ENCODE assay signal across 8 cellular contexts in the genomic region with DNA sequence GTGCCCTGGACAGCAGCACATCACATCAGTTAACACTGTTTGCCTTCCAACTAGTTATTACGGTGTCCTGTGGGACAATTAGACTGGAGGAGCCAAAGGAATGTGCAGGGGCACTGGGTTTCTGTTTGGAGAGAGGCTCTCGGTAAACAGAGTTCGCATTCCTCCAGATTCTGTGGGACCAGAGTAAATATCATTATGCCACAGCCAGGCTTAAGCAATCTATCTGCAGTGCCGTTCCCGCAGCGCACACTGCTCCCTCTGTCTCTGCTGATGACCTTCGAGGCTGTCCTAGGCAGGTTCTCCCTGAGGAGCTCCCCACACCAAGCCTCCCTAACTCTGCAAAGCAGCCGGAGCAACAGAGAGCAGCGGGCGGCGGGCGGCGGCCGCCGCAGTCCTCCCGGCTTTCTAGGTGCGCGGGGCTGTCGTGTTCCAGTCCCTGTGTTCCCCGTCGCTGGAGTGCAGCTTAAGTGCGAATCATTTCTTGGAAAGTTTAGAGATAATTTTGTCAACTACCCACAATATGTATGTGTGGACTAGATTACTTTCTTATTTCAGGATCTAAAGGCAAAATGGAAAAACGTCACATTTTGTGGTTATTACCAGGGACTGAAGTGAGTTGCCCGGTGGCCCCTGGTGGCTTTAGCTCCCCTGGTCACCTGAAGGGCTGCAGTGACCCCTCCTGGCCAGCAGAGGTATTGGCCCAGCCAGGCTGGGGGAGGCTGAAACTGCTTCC. TPM values are rescaled to one million over a fixed set of nuclear protein-coding genes. Genes with fewer than 3 reads are reported as not detected.
A peak's percentile ranks its signal among the peaks of the same experiment; 100 is the strongest.
DNase-seq lines count a peak whose midpoint lies in the region; ATAC-seq, FAIRE-seq and TF ChIP-seq lines count a peak whose summit lies in the region.

No MANE protein-coding gene starts in this region.

- H3K4me3 ChIP-seq in foreskin fibroblast (ENCODE audit: low read depth in 1 of 2, low read length in 2 of 2) = no peak overlapping the region

- ATAC-seq in HG02610 (IDR thresholded peaks at IDR 0.05; ENCODE audit: unreplicated experiment) = no peak

- DNase-seq in Caki2 (ENCODE audit: low read depth) (peak; percentile 62), HTR-8/SVneo (ENCODE audit: insufficient read length, low spot score) (peak; percentile 95), SHP77 (lab: John Stamatoyannopoulos, UW) (peak; percentile 64 to 79), foreskin fibroblast (peak; percentile 53 to 85), nucleus accumbens (lab: John Stamatoyannopoulos, UW) (peak in 49 of 56 donors; percentile 4 to 82 (median 42)), superior temporal gyrus (ENCODE audit: extremely low spot score) (peak; percentile 85)
- peak; percentile 65 for DNase-seq in activated T-helper 9 cell treated with anti-CD3 and anti-CD28 coated beads, Interleukin-2, amount 50 U/mL, for 16 hours (ENCODE audit: low read depth)

- FAIRE-seq in HTR-8/SVneo (lab: Jason Lieb, UNC) = no peak

- in situ Hi-C loops in Caki2 (cut with HindIII; ENCODE audit: low pct_unique_long_range_greater_than_20kb, low sequenced_read_pairs) = no loop called here

- TF ChIP-seq CTCF in foreskin fibroblast (IDR thresholded peaks at IDR 0.05; ENCODE audit: low read depth, low read length) = peak; percentile 99

RNA-seq across cellular contexts. Expression of gene PGS1, which starts 43.3 kb away (rescaled TPM):
- 32.8 and 57.8 TPM in 2 replicates for total RNA-seq in Caki2 (2014; rRNA removed; shearing (Covaris generic); ENCODE audit: low replicate concordance)

Comparison
In these comparisons a context has a peak if more than half of its experiments do, and no peak if none do; other contexts are left out.
1. DNase-seq: peak in every context shown above with its lines; median percentile 95 in HTR-8/SVneo; 85 in superior temporal gyrus; 72 in SHP77; 69 in foreskin fibroblast; 65 in activated T-helper 9 cell treated with anti-CD3 and anti-CD28 coated beads, Interleukin-2, amount 50 U/mL, for 16 hours; 62 in Caki2; 42 in nucleus accumbens.